In genomic region chr2:235661538-235661937, GRCh38 we compare ENCODE assay signal across 16 cellular contexts.
DNase-seq lines count a peak whose midpoint lies in the region; ATAC-seq, FAIRE-seq and TF ChIP-seq lines count a peak whose summit lies in the region.
"Had no signal": no experiment of that assay in that cellular context is flagged by ENCODE, and none has a peak within 500 bp of the region (broad histone marks: within the 10 kb centered on the region; RNA-seq: fewer than 3 reads in every experiment).

No MANE protein-coding gene starts in this region.

- H4K91ac ChIP-seq in H9 (ENCODE audit: insufficient read length, low read depth, low read length), result no peak overlapping the region

- no peak overlapping the region for H3K4me3 Mint-ChIP-seq in Calu3 (ENCODE audit: low read depth, unreplicated experiment)
- H3K4me3 Mint-ChIP-seq in H9, result no peak overlapping the region; a peak in 1 of 5 replicates
- H3K4me3 Mint-ChIP-seq in nephron progenitor cell, result no peak overlapping the region
- H3K4me3 Mint-ChIP-seq in type B pancreatic cell, result no peak overlapping the region
- H3K4me3 Mint-ChIP-seq in immature natural killer cell, result no peak overlapping the region
- H3K4me3 Mint-ChIP-seq: CD4-positive, alpha-beta T cell had no signal

- intact Hi-C loops in Calu3 (cut with micrococcal nuclease; ENCODE audit: unreplicated experiment), result no loop called here

- H3K4me2 ChIP-seq in H9 (ENCODE audit: insufficient read depth, insufficient read length, low read length), result no peak overlapping the region

- no peak overlapping the region for H3T11ph ChIP-seq in H9 (ENCODE audit: low read length)

- H3K4ac ChIP-seq in H9 (ENCODE audit: low read depth, low read length), result no peak overlapping the region

- TF ChIP-seq CTCF in Calu3 (IDR thresholded peaks at IDR 0.05; ENCODE audit: unreplicated experiment) (no peak), H9 (conservative IDR thresholded peaks at IDR 0.05) (no peak), nephron progenitor cell (IDR thresholded peaks at IDR 0.05) (no peak), type B pancreatic cell (conservative IDR thresholded peaks at IDR 0.05) (no peak)

- no peak overlapping the region for H3K9ac ChIP-seq in H9 (ENCODE audit: extremely low read depth, insufficient read length, low read length)
- H3K9ac ChIP-seq: BLaER1 treated with 17β-estradiol and CSF1 and Interleukin-3, amounts not matched to agents 10 nM and 100 nM; GM23248 had no signal

- no peak overlapping the region for H2AK5ac ChIP-seq in H9 (ENCODE audit: insufficient read length, low read length)

- H3K4me1 ChIP-seq in H9 (ENCODE audit: insufficient read depth, low read length), result peaks cover 36% of the 10 kb centered on the region; the same call in 1 of the 2 replicates

- no peak overlapping the region for H2AFZ ChIP-seq in H9 (ENCODE audit: low read length)
- H2AFZ ChIP-seq: GM23248 had no signal

- H2BK15ac ChIP-seq in H9 (ENCODE audit: low read depth, low read length), result no peak overlapping the region

- WGBS in H9 (ENCODE audit: extremely low coverage, insufficient read length, low lambda C conversion rate), result no CpG with 5 or more reads among the region's 8 CpGs

- no peak overlapping the region for H2BK5ac ChIP-seq in H9 (ENCODE audit: insufficient read length, low read length)

- peaks cover 5% of the 10 kb centered on the region for H3K23me2 ChIP-seq in H9 (ENCODE audit: insufficient read length, low read depth, low read length, poor library complexity, severe bottlenecking)

- no peak overlapping the region for H4K5ac ChIP-seq in H9 (ENCODE audit: insufficient read length, low read depth, low read length)

- DNase-seq in Calu3, result no peak
- no peak for DNase-seq in H9
- DNase-seq in nephron progenitor cell, result no peak
- DNase-seq in type B pancreatic cell (ENCODE audit: extremely low spot score, unreplicated experiment), result no peak
- no peak for DNase-seq in HTR-8/SVneo (ENCODE audit: insufficient read length, low spot score)
- no peak for DNase-seq in immature natural killer cell
- DNase-seq: ACHN; CD4-positive, alpha-beta T cell; DMS153; DMS79 treated with DMSO at 0.1 percent for 48 hours; GF-D8; GM23248 had no signal

- no peaks in the 10 kb centered on the region for H3K79me1 ChIP-seq in H9 (ENCODE audit: insufficient read depth, low read depth, low read length, poor library complexity, severe bottlenecking)

- CTCF ChIA-PET in Calu3 (lab: Charles Lee), result interaction anchor here (0.6 kb wide), 1 partner anchor 10 kb away, joined by 3 read pairs; no protein-coding TSS in a partner anchor

- H3K27me3 ChIP-seq in H9 (ENCODE audit: insufficient read depth, low read length), result no peaks in the 10 kb centered on the region
- H3K27me3 ChIP-seq: BLaER1 treated with 17β-estradiol and CSF1 and Interleukin-3, amounts not matched to agents 10 nM and 100 nM had no signal

- no peak for FAIRE-seq in HTR-8/SVneo (lab: Jason Lieb, UNC)
- FAIRE-seq: D721Med had no signal

- H3K27ac Mint-ChIP-seq in Calu3 (ENCODE audit: unreplicated experiment), result peak overlapping the region; percentile 19
- H3K27ac Mint-ChIP-seq in H9, result peak overlapping the region in 1 of 3 experiments; percentile 43; a peak in 2 of 7 replicates
- peak overlapping the region; percentile 42 for H3K27ac Mint-ChIP-seq in nephron progenitor cell
- H3K27ac Mint-ChIP-seq in type B pancreatic cell, result peak overlapping the region; percentile 87
- H3K27ac Mint-ChIP-seq in immature natural killer cell, result no peak overlapping the region
- H3K27ac Mint-ChIP-seq: CD4-positive, alpha-beta T cell had no signal

- peaks cover 2% of the 10 kb centered on the region; the same call in 1 of the 2 replicates for H3K79me2 ChIP-seq in H9 (ENCODE audit: insufficient read depth, low read length)

- H3K27me3 Mint-ChIP-seq in Calu3 (ENCODE audit: unreplicated experiment) (no peaks in the 10 kb centered on the region), H9 (ENCODE audit: low read depth) (peaks cover 19% of the 10 kb centered on the region), nephron progenitor cell (ENCODE audit: low read depth, poor library complexity) (peaks cover 25% of the 10 kb centered on the region), type B pancreatic cell (peaks cover 12% of the 10 kb centered on the region), immature natural killer cell (ENCODE audit: low read depth in 3 of 3) (peaks cover 19 to 35% (median 32%) of the 10 kb centered on the region in 3 donors)

- no peak overlapping the region for H3K18ac ChIP-seq in H9 (ENCODE audit: insufficient read length, low read depth, low read length)

- no peak overlapping the region for H3K27ac ChIP-seq in H9 (ENCODE audit: insufficient read length, low read depth, low read length)
- H3K27ac ChIP-seq: BLaER1 treated with 17β-estradiol and CSF1 and Interleukin-3, amounts not matched to agents 10 nM and 100 nM; GM23248 had no signal

- no peaks in the 10 kb centered on the region for H3K36me3 Mint-ChIP-seq in Calu3 (ENCODE audit: insufficient read depth, unreplicated experiment)
- H3K36me3 Mint-ChIP-seq in H9 (ENCODE audit: insufficient read depth in 1 of 3, low read depth in 3 of 3), result peaks cover 0 to under 1% (median 0%) of the 10 kb centered on the region in 3 experiments; a peak in 2 of 7 replicates
- no peaks in the 10 kb centered on the region for H3K36me3 Mint-ChIP-seq in nephron progenitor cell (ENCODE audit: low read depth)
- no peaks in the 10 kb centered on the region for H3K36me3 Mint-ChIP-seq in type B pancreatic cell
- peaks cover 0 to 3% (median 0%) of the 10 kb centered on the region in 3 donors for H3K36me3 Mint-ChIP-seq in immature natural killer cell

- H4K20me1 ChIP-seq in H9 (ENCODE audit: control insufficient read depth, insufficient read depth, insufficient read length), result no peaks in the 10 kb centered on the region

- ATAC-seq in GM18858 (IDR thresholded peaks at IDR 0.05; ENCODE audit: unreplicated experiment), result no peak

- peaks cover 20% of the 10 kb centered on the region for H3K4me1 Mint-ChIP-seq in Calu3 (ENCODE audit: low read depth, unreplicated experiment)
- peaks cover 77 to 86% of the 10 kb centered on the region in 2 experiments for H3K4me1 Mint-ChIP-seq in H9
- peaks cover 78% of the 10 kb centered on the region for H3K4me1 Mint-ChIP-seq in nephron progenitor cell
- peaks cover 55% of the 10 kb centered on the region for H3K4me1 Mint-ChIP-seq in type B pancreatic cell (ENCODE audit: unreplicated experiment)
- H3K4me1 Mint-ChIP-seq in immature natural killer cell, result peaks cover 11 to 15% of the 10 kb centered on the region in 2 donors

- H2BK120ac ChIP-seq in H9 (ENCODE audit: low read depth, low read length, poor library complexity, severe bottlenecking), result no peak overlapping the region

- H2BK20ac ChIP-seq in H9 (ENCODE audit: low read depth, low read length, poor library complexity, severe bottlenecking), result no peak overlapping the region

- H2BK12ac ChIP-seq in H9 (ENCODE audit: insufficient read length, low read depth, low read length), result no peak overlapping the region

- H4K8ac ChIP-seq in H9 (replicated peaks; ENCODE audit: insufficient read length, low read depth, low read length), result no peak overlapping the region

- H3K56ac ChIP-seq in H9 (ENCODE audit: insufficient read length, low read depth, low read length), result no peak overlapping the region

- H3K14ac ChIP-seq in H9 (ENCODE audit: insufficient read depth, low read length), result peak overlapping the region; percentile 20; the same call in 1 of the 2 replicates

- no peak overlapping the region for H3K23ac ChIP-seq in H9 (ENCODE audit: insufficient read length, low read depth, low read length)

- no TSS peak for BruUV-seq in Calu3 (replicated peaks; lab: Mats Ljungman, UMichigan)

- no peaks in the 10 kb centered on the region for H3K9me3 ChIP-seq in H9 (ENCODE audit: control insufficient read depth, low read depth, low read length)
- H3K9me3 ChIP-seq: BLaER1 treated with 17β-estradiol and CSF1 and Interleukin-3, amounts not matched to agents 10 nM and 100 nM; HAP-1 had no signal

- no peaks in the 10 kb centered on the region for H3K9me3 Mint-ChIP-seq in Calu3 (ENCODE audit: low read depth, unreplicated experiment)
- no peaks in the 10 kb centered on the region for H3K9me3 Mint-ChIP-seq in H9
- no peaks in the 10 kb centered on the region for H3K9me3 Mint-ChIP-seq in nephron progenitor cell
- no peaks in the 10 kb centered on the region for H3K9me3 Mint-ChIP-seq in type B pancreatic cell
- H3K9me3 Mint-ChIP-seq in immature natural killer cell, result no peaks in the 10 kb centered on the region
- H3K9me3 Mint-ChIP-seq: CD4-positive, alpha-beta T cell had no signal

Comparison
In these comparisons a context has a peak if more than half of its experiments do, and no peak if none do; other contexts are left out.
1. H3K27ac Mint-ChIP-seq: peak in Calu3 (single experiment), nephron progenitor cell (single experiment) and type B pancreatic cell (single experiment); none in immature natural killer cell (0 of 6).